In the genomic region with DNA sequence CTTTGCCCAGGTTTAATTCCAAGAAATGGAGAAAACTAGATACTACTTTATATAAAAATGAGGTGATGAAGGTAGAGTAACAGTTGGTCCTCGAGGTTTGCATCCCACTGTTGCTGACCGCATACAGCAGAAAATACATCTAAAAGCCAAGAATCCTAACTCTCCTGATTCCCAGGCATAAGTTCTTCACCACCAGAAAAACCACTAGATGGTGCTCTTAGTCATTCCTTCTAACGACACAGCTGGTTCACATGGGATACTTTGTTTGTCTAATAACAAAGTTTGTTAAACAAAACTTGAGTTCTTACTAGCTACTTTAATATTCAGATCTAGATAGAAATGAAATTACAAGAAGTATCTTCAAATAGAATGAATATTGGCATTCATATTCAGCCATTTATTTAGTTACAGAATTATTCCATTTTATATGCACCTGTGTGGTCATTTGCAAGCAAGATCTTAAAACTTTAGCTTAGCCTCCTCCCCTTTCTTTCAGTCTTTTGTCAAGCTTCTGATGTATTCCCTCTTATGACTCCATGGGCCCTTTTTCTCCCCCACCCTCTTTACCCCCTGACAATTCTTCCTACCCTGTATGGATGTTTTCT, we compare ENCODE assay signal across 9 cellular contexts. TPM values are rescaled to one million over a fixed set of nuclear protein-coding genes. Genes with fewer than 3 reads are reported as not detected.
DNase-seq lines count a peak whose midpoint lies in the region; ATAC-seq and TF ChIP-seq lines count a peak whose summit lies in the region.
"Had no signal": no experiment of that assay in that cellular context is flagged by ENCODE, and none has a peak within 500 bp of the region (broad histone marks: within the 10 kb centered on the region; RNA-seq: fewer than 3 reads in every experiment).

No MANE protein-coding gene starts in this region.

- TF ChIP-seq CTCF in GM12864 (IDR thresholded peaks at IDR 0.05; ENCODE audit: low read depth, low read length, missing control alignments) (peak; percentile 47), brain microvascular endothelial cell (IDR thresholded peaks at IDR 0.05; ENCODE audit: low read depth, low read length, missing control alignments) (peak; percentile 67)

- DNase-seq in GM12864 (ENCODE audit: low read depth), result no peak
- peak; percentile 5 for DNase-seq in NCI-H1092 (lab: John Stamatoyannopoulos, UW)
- DNase-seq in brain microvascular endothelial cell, result peak; percentile 45
- DNase-seq in lung microvascular endothelial cell (ENCODE audit: low read depth in 2 of 2), result peak; percentile 65 to 66
- DNase-seq in GDM1 (lab: John Stamatoyannopoulos, UW), result no peak
- no peak for DNase-seq in amygdala (lab: John Stamatoyannopoulos, UW)
- DNase-seq in NCI-H187 treated with DMSO at 0.1 percent for 48 hours (lab: John Stamatoyannopoulos, UW), result no peak
- DNase-seq: activated B cell treated with CpG ODN at 0.5 μM for 24 hours had no signal

- no peaks in the 10 kb centered on the region for H3K27me3 ChIP-seq in brain microvascular endothelial cell (replicated peaks)

- in situ Hi-C loops in brain microvascular endothelial cell (cut with HindIII; ENCODE audit: low pct_ligation_motif_present, low sequenced_read_pairs), result no loop called here

- no peak for ATAC-seq in HG02885 (IDR thresholded peaks at IDR 0.05; ENCODE audit: poor library complexity, unreplicated experiment)

- no peak overlapping the region for H3K27ac ChIP-seq in brain microvascular endothelial cell

- H3K36me3 ChIP-seq in brain microvascular endothelial cell (replicated peaks), result no peaks in the 10 kb centered on the region

- H3K4me3 ChIP-seq in GM12864 (ENCODE audit: low read depth, low read length), result no peak overlapping the region
- no peak overlapping the region for H3K4me3 ChIP-seq in brain microvascular endothelial cell (ENCODE audit: low read depth, low read length)

RNA-seq across cellular contexts. Expression of a gene that starts 54.1 kb away (rescaled TPM):
- 0.44 and 1.6 TPM in 2 replicates for total RNA-seq in lung microvascular endothelial cell

Comparison
In these comparisons a context has a peak if more than half of its experiments do, and no peak if none do; other contexts are left out.
1. DNase-seq: peak in NCI-H1092 (single experiment), brain microvascular endothelial cell (single experiment) and lung microvascular endothelial cell (2 of 2); none in GM12864 (single experiment), GDM1 (single experiment), amygdala (0 of 56) and NCI-H187 treated with DMSO at 0.1 percent for 48 hours (single experiment).